In genomic region chr7:47474937-47475879, GRCh38 we compare ENCODE assay signal across 8 cellular contexts.
DNase-seq lines count a peak whose midpoint lies in the region; ATAC-seq and TF ChIP-seq lines count a peak whose summit lies in the region.

No MANE protein-coding gene starts in this region.

- DNase-seq in AG09319 (ENCODE audit: extremely low read depth, low read depth) (peak; percentile 89), NCI-H146 treated with DMSO at 0.1 percent for 48 hours (lab: John Stamatoyannopoulos, UW; ENCODE audit: unreplicated experiment) (peak; percentile 89), amniotic stem cell (lab: John Stamatoyannopoulos, UW) (peak; percentile 75), islet precursor cell (peak; percentile 98), RKO (ENCODE audit: low spot score) (no peak)
- peak; percentile 43 for DNase-seq in stimulated activated CD8-positive, alpha-beta memory T cell treated with anti-CD3 and anti-CD28 coated beads, Interleukin-4, amount 100 ng/mL, for 48 hours

- peak; percentile 94 for ATAC-seq in GM18511 (IDR thresholded peaks at IDR 0.05; ENCODE audit: unreplicated experiment)
- ATAC-seq in HG02798 (IDR thresholded peaks at IDR 0.05; ENCODE audit: poor library complexity, unreplicated experiment) = peak; percentile 89

- peak; percentile 24 for TF ChIP-seq CTCF in AG09319 (IDR thresholded peaks at IDR 0.05; ENCODE audit: low read depth, low read length)
